9 cellular contexts compared by ENCODE assay signal in genomic region chr16:5070431-5071186, GRCh38. TPM values are rescaled to one million over a fixed set of nuclear protein-coding genes. Genes with fewer than 3 reads are reported as not detected.
DNase-seq lines count a peak whose midpoint lies in the region; ATAC-seq and TF ChIP-seq lines count a peak whose summit lies in the region.
"Had no signal": no experiment of that assay in that cellular context is flagged by ENCODE, and none has a peak within 500 bp of the region (broad histone marks: within the 10 kb centered on the region; RNA-seq: fewer than 3 reads in every experiment).

No MANE protein-coding gene starts in this region.

- intact Hi-C loops in ascending aorta (cut with DNase I) (loop anchor here (5.0 kb wide), 2 partner anchors 38 to 113 kb away; partner anchors contain the start of genes NAGPA and SEC14L5), vagina (cut with DNase I) (no loop called here)

- no peak for TF ChIP-seq POLR2A in vagina (IDR thresholded peaks at IDR 0.05)

- H3K27me3 ChIP-seq in ascending aorta (no peaks in the 10 kb centered on the region), vagina (no peaks in the 10 kb centered on the region), SJCRH30 (peaks cover 10% of the 10 kb centered on the region)

- peaks cover 6 to 10% of the 10 kb centered on the region in 2 donors for H3K36me3 ChIP-seq in ascending aorta
- H3K36me3 ChIP-seq in vagina = peaks cover 0 to 6% of the 10 kb centered on the region in 2 donors
- no peaks in the 10 kb centered on the region for H3K36me3 ChIP-seq in SJCRH30

- H3K36me3 Mint-ChIP-seq in stimulated activated naive CD8-positive, alpha-beta T cell treated with anti-CD3 and anti-CD28 coated beads, Interleukin-15, Interleukin-2, amounts not matched to agents 100 ng/mL and 50 ng/mL, for 24 hours (ENCODE audit: low read depth) = peaks cover 16% of the 10 kb centered on the region
- H3K36me3 Mint-ChIP-seq in nephron (ENCODE audit: low read depth) = peaks cover 9% of the 10 kb centered on the region

- H3K9me3 ChIP-seq in ascending aorta (no peaks in the 10 kb centered on the region), vagina (no peaks in the 10 kb centered on the region), SJCRH30 (replicated peaks) (no peaks in the 10 kb centered on the region)

- peak overlapping the region in 1 of 2 donors; percentile 63 for H3K4me3 ChIP-seq in ascending aorta
- H3K4me3 ChIP-seq in vagina = no peak overlapping the region
- no peak overlapping the region for H3K4me3 ChIP-seq in SJCRH30

- peaks cover 0 to 10% of the 10 kb centered on the region in 2 donors for H3K4me1 ChIP-seq in ascending aorta
- peaks cover 18% of the 10 kb centered on the region for H3K4me1 ChIP-seq in vagina
- H3K4me1 ChIP-seq in SJCRH30 = no peaks in the 10 kb centered on the region

- TF ChIP-seq CTCF in ascending aorta (IDR thresholded peaks at IDR 0.05) (no peak), nephron (IDR thresholded peaks at IDR 0.05; ENCODE audit: unreplicated experiment in 3 of 3) (no peak), vagina (IDR thresholded peaks at IDR 0.05) (no peak)

- no peak for ATAC-seq in stimulated activated naive CD8-positive, alpha-beta T cell treated with anti-CD3 and anti-CD28 coated beads, Interleukin-15, Interleukin-2, amounts not matched to agents 100 U/mL and 50 U/mL, for 24 hours

- H3K4me3 Mint-ChIP-seq in stimulated activated naive CD8-positive, alpha-beta T cell treated with anti-CD3 and anti-CD28 coated beads, Interleukin-15, Interleukin-2, amounts not matched to agents 100 ng/mL and 50 ng/mL, for 24 hours = peak overlapping the region; percentile 96
- peak overlapping the region; percentile 55 to 97 (median 96) for H3K4me3 Mint-ChIP-seq in nephron

- H3K27ac ChIP-seq in ascending aorta (peak overlapping the region; percentile 66 to 77), vagina (peak overlapping the region; percentile 83), SJCRH30 (no peak overlapping the region)

- H3K9me3 Mint-ChIP-seq in stimulated activated naive CD8-positive, alpha-beta T cell treated with anti-CD3 and anti-CD28 coated beads, Interleukin-15, Interleukin-2, amounts not matched to agents 100 ng/mL and 50 ng/mL, for 24 hours = no peaks in the 10 kb centered on the region
- no peaks in the 10 kb centered on the region for H3K9me3 Mint-ChIP-seq in nephron

- no peaks in the 10 kb centered on the region for H3K27me3 Mint-ChIP-seq in stimulated activated naive CD8-positive, alpha-beta T cell treated with anti-CD3 and anti-CD28 coated beads, Interleukin-15, Interleukin-2, amounts not matched to agents 100 ng/mL and 50 ng/mL, for 24 hours
- peaks cover 2% of the 10 kb centered on the region for H3K27me3 Mint-ChIP-seq in nephron (ENCODE audit: low read depth)

- H3K4me1 Mint-ChIP-seq in stimulated activated naive CD8-positive, alpha-beta T cell treated with anti-CD3 and anti-CD28 coated beads, Interleukin-15, Interleukin-2, amounts not matched to agents 100 ng/mL and 50 ng/mL, for 24 hours (ENCODE audit: low read depth) = peaks cover 32% of the 10 kb centered on the region
- H3K4me1 Mint-ChIP-seq in nephron = peaks cover 15% of the 10 kb centered on the region

- H3K27ac Mint-ChIP-seq in stimulated activated naive CD8-positive, alpha-beta T cell treated with anti-CD3 and anti-CD28 coated beads, Interleukin-15, Interleukin-2, amounts not matched to agents 100 ng/mL and 50 ng/mL, for 24 hours = peak overlapping the region; percentile 95
- H3K27ac Mint-ChIP-seq in nephron = peak overlapping the region in 2 of 3 experiments; percentile 59 to 80

- DNase-seq in stimulated activated naive CD8-positive, alpha-beta T cell treated with anti-CD3 and anti-CD28 coated beads, Interleukin-15, Interleukin-2, amounts not matched to agents 100 U/mL and 50 U/mL, for 24 hours = no peak
- peak in 1 of 2 donors; percentile 54 for DNase-seq in ascending aorta (ENCODE audit: low spot score in 2 of 2)
- DNase-seq in vagina (ENCODE audit: extremely low spot score in 2 of 2) = no peak
- DNase-seq in foreskin melanocyte = no peak
- DNase-seq in SJCRH30 = no peak
- no peak for DNase-seq in NCI-H526 treated with DMSO at 0.1 percent for 48 hours (lab: John Stamatoyannopoulos, UW)
- DNase-seq: NCI-H1417 treated with DMSO at 0.1 percent for 48 hours had no signal

RNA-seq across cellular contexts. Expression of gene ALG1, which starts 1.0 kb away (rescaled TPM):
- 27.2 TPM for total RNA-seq in ascending aorta
- 22.8 TPM for total RNA-seq in vagina
- total RNA-seq in SJCRH30 (2014; rRNA removed; shearing (Covaris generic)) = 8.2 and 9.4 TPM in 2 replicates

RNA-seq across cellular contexts. Expression of gene C16orf89, which starts 4.9 kb away (rescaled TPM):
- total RNA-seq in ascending aorta (4.6 TPM), vagina (4.4 TPM)
- total RNA-seq in SJCRH30 (2014; rRNA removed; shearing (Covaris generic)) = not detected in 2 replicates

RNA-seq across cellular contexts. Expression of gene EEF2KMT, which starts 27.0 kb away (rescaled TPM):
- total RNA-seq in ascending aorta (2.8 TPM), vagina (15.7 TPM)
- total RNA-seq in SJCRH30 (2014; rRNA removed; shearing (Covaris generic)) = 10.9 and 14.2 TPM in 2 replicates

RNA-seq across cellular contexts. Expression of gene NAGPA, which starts 36.9 kb away (rescaled TPM):
- 23.0 TPM for total RNA-seq in ascending aorta
- total RNA-seq in vagina = 9.8 TPM
- total RNA-seq in SJCRH30 (2014; rRNA removed; shearing (Covaris generic)) = 6.4 and 8.1 TPM in 2 replicates
